3 cellular contexts compared by ENCODE assay signal in genomic region chr10:108980869-108981268, GRCh38.
"Had no signal": no experiment of that assay in that cellular context is flagged by ENCODE, and none has a peak within 500 bp of the region (broad histone marks: within the 10 kb centered on the region; RNA-seq: fewer than 3 reads in every experiment).

No MANE protein-coding gene starts in this region.

- H3K4me3 ChIP-seq: GM12878 had no signal

- ATAC-seq: GM12878 had no signal

- DNase-seq: GDM1, GF-D8 had no signal
